ENCODE assay signal across 15 cellular contexts in genomic region chr21:27885296-27885711, GRCh38.
DNase-seq lines count a peak whose midpoint lies in the region.
"Had no signal": no experiment of that assay in that cellular context is flagged by ENCODE, and none has a peak within 500 bp of the region (broad histone marks: within the 10 kb centered on the region; RNA-seq: fewer than 3 reads in every experiment).

No MANE protein-coding gene starts in this region.

- H3K9ac ChIP-seq in neuronal stem cell (ENCODE audit: low read depth, low read length, poor library complexity), result no peak overlapping the region
- H3K9ac ChIP-seq: BLaER1 treated with 17β-estradiol and CSF1 and Interleukin-3, amounts not matched to agents 10 nM and 100 nM had no signal

- H3K79me1 ChIP-seq in neuronal stem cell (ENCODE audit: low read depth, low read length), result no peaks in the 10 kb centered on the region

- H3K9me3 ChIP-seq in neuronal stem cell (replicated peaks in 1 of 2; ENCODE audit: control insufficient read depth in 2 of 2, insufficient read depth in 1 of 2, low read depth in 1 of 2, low read length in 2 of 2), result no peaks in the 10 kb centered on the region
- H3K9me3 ChIP-seq: HAP-1 had no signal

- no peaks in the 10 kb centered on the region for H3K27me3 ChIP-seq in neuronal stem cell (ENCODE audit: control insufficient read depth in 3 of 3, insufficient read depth in 3 of 3, low read depth in 1 of 3, low read length in 3 of 3)
- H3K27me3 ChIP-seq: BLaER1 treated with 17β-estradiol and CSF1 and Interleukin-3, amounts not matched to agents 10 nM and 100 nM had no signal

- H4K91ac ChIP-seq in neuronal stem cell (ENCODE audit: low read depth, low read length, poor library complexity), result no peak overlapping the region

- no peaks in the 10 kb centered on the region for H3K4me1 ChIP-seq in neuronal stem cell (ENCODE audit: control insufficient read depth in 2 of 2, insufficient read depth in 1 of 2, low read depth in 1 of 2, low read length in 2 of 2)
- H3K4me1 ChIP-seq: HAP-1 had no signal

- H2BK15ac ChIP-seq in neuronal stem cell (ENCODE audit: low read length), result no peak overlapping the region

- H3K4ac ChIP-seq in neuronal stem cell (ENCODE audit: low read length), result no peak overlapping the region

- H2BK120ac ChIP-seq in neuronal stem cell (ENCODE audit: low read depth, low read length), result no peak overlapping the region

- H3K27ac ChIP-seq in neuronal stem cell (replicated peaks; ENCODE audit: low read length), result no peak overlapping the region
- H3K27ac ChIP-seq: BLaER1 treated with 17β-estradiol and CSF1 and Interleukin-3, amounts not matched to agents 10 nM and 100 nM had no signal

- no peak overlapping the region for H2AFZ ChIP-seq in neuronal stem cell (ENCODE audit: low read length)

- H3K23ac ChIP-seq in neuronal stem cell (ENCODE audit: low read depth, low read length, poor library complexity), result no peak overlapping the region

- H2BK12ac ChIP-seq in neuronal stem cell (ENCODE audit: low read length), result peak overlapping the region; percentile 58

- H4K8ac ChIP-seq in neuronal stem cell (ENCODE audit: low read depth, low read length), result no peak overlapping the region

- H3K36me3 ChIP-seq in neuronal stem cell (replicated peaks in 1 of 2; ENCODE audit: control insufficient read depth in 2 of 2, insufficient read depth in 2 of 2, low read length in 2 of 2), result no peaks in the 10 kb centered on the region
- H3K36me3 ChIP-seq: BLaER1 treated with 17β-estradiol and CSF1 and Interleukin-3, amounts not matched to agents 10 nM and 100 nM; HAP-1 had no signal

- no peak overlapping the region for H3K18ac ChIP-seq in neuronal stem cell (ENCODE audit: low read length)

- no peak overlapping the region for H2BK5ac ChIP-seq in neuronal stem cell (ENCODE audit: low read length)

- H3K4me3 ChIP-seq in neuronal stem cell (ENCODE audit: low read length in 2 of 2), result no peak overlapping the region
- H3K4me3 ChIP-seq: BLaER1 treated with 17β-estradiol and CSF1 and Interleukin-3, amounts not matched to agents 10 nM and 100 nM; HAP-1 had no signal

- H2AK5ac ChIP-seq in neuronal stem cell (ENCODE audit: low read depth, low read length), result no peak overlapping the region

- H3K4me2 ChIP-seq in neuronal stem cell (ENCODE audit: insufficient read depth, low read length, poor library complexity, severe bottlenecking), result no peak overlapping the region
- H3K4me2 ChIP-seq: BLaER1 treated with 17β-estradiol and CSF1 and Interleukin-3, amounts not matched to agents 10 nM and 100 nM had no signal

- DNase-seq in NCI-H146 (lab: John Stamatoyannopoulos, UW), result peak; percentile 10
- no peak for DNase-seq in NCI-H146 treated with DMSO at 0.1 percent for 48 hours (lab: John Stamatoyannopoulos, UW; ENCODE audit: unreplicated experiment)
- DNase-seq in D341Med (ENCODE audit: low spot score), result peak; percentile 3
- peak; percentile 42 for DNase-seq in NCI-H774 (lab: John Stamatoyannopoulos, UW)
- no peak for DNase-seq in neuronal stem cell (ENCODE audit: low spot score)
- DNase-seq in activated CD4-positive, CD25-positive, alpha-beta regulatory T cell (lab: John Stamatoyannopoulos, UW), result no peak
- no peak for DNase-seq in SKM-1 treated with dmso at 0.1 percent for 144 hours (lab: John Stamatoyannopoulos, UW; ENCODE audit: unreplicated experiment)
- DNase-seq: 8988T; CD4-positive, CD25-positive, alpha-beta regulatory T cell; DMS 273 treated with DMSO at 0.1 percent for 48 hours; DMS79 treated with DMSO at 0.1 percent for 48 hours; EL; GOT3 had no signal

- no peak overlapping the region for H3K14ac ChIP-seq in neuronal stem cell (ENCODE audit: low read length)

- WGBS in neuronal stem cell (ENCODE audit: extremely low coverage in 2 of 2, insufficient read length in 2 of 2, insufficient replicate concordance in 1 of 2), 2 donors, result no CpG with 5 or more reads among the region's 31 CpGs

Comparison
In these comparisons a context has a peak if more than half of its experiments do, and no peak if none do; other contexts are left out.
1. DNase-seq: peak in NCI-H146 (single experiment), D341Med (single experiment) and NCI-H774 (single experiment); none in NCI-H146 treated with DMSO at 0.1 percent for 48 hours (single experiment), neuronal stem cell (single experiment), activated CD4-positive, CD25-positive, alpha-beta regulatory T cell (0 of 4) and SKM-1 treated with dmso at 0.1 percent for 144 hours (single experiment).